Comparison of ENCODE assay signal across 8 cellular contexts in the genomic region with DNA sequence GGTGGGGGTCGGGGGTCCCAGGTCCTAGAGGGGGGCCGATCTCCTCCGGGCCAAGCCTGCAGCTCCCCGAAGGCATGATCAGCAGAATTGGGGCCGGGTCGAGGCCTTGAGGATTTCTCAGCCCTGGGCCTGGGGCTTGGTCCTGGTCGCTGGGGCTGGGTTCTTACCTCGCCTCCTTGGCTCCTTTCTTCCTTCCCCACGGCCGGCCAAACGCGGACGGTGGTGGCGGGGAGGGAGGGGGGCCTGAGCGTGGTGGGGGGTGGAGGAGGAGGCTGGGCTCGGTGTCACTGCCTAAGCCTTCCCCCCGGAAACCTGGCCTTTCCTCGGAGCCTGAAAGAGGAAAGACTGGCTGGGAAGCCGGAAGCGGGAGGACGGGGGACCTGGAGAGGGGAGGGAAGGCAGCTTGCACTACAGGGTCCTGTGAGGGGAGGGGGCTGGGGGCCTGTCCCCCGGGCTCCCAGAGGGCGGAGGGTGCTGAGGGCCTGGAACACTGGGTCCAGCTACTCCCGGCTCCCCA. TPM values are rescaled to one million over a fixed set of nuclear protein-coding genes. Genes with fewer than 3 reads are reported as not detected.
DNase-seq lines count a peak whose midpoint lies in the region; ATAC-seq and TF ChIP-seq lines count a peak whose summit lies in the region.

A gene with protein sequence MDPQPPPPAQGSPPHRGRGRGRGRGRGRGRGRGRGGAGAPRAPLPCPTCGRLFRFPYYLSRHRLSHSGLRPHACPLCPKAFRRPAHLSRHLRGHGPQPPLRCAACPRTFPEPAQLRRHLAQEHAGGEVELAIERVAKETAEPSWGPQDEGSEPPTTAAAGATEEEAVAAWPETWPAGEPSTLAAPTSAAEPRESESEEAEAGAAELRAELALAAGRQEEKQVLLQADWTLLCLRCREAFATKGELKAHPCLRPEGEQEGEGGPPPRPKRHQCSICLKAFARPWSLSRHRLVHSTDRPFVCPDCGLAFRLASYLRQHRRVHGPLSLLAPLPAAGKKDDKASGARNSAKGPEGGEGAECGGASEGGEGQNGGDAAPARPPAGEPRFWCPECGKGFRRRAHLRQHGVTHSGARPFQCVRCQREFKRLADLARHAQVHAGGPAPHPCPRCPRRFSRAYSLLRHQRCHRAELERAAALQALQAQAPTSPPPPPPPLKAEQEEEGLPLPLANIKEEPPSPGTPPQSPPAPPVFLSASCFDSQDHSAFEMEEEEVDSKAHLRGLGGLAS (minus strand): TSS at position 221 of the 517 bp plus-strand sequence. CDS start 1,209 bp downstream, outside the sequence.

- peak within 1 kb of the TSS; percentile 88 for H3K27ac ChIP-seq in HUES6 (ENCODE audit: low read depth, low read length)

- H3K9ac ChIP-seq in HUES6 (ENCODE audit: low read length) (peak within 1 kb of the TSS; percentile 79), NT2/D1 (ENCODE audit: insufficient read length, low read depth) (peak within 1 kb of the TSS; percentile 82)

- no peak for ATAC-seq in HG02970 (IDR thresholded peaks at IDR 0.05; ENCODE audit: low FRiP score, unreplicated experiment)

- 0 out of 2 replicates have a peak, but pooled peaks cover 2% of the 10 kb centered on the region for H3K4me1 ChIP-seq in HUES6 (ENCODE audit: control insufficient read depth, insufficient read depth, low read length)
- no peaks in the 10 kb centered on the region for H3K4me1 ChIP-seq in NT2/D1 (ENCODE audit: insufficient read depth, insufficient read length)
- peaks cover 15% of the 10 kb centered on the region for H3K4me1 ChIP-seq in mononuclear cell (ENCODE audit: insufficient read depth, low read length)

- H3K4me3 ChIP-seq in HUES6 (ENCODE audit: low read depth, low read length) (peak within 1 kb of the TSS; percentile 90), NT2/D1 (ENCODE audit: insufficient read length, low read depth) (peak within 1 kb of the TSS; percentile 72), epithelial cell of esophagus (ENCODE audit: low read length) (peak within 1 kb of the TSS; percentile 90), mononuclear cell (ENCODE audit: low read length) (peak within 1 kb of the TSS; percentile 43)

- H3K36me3 ChIP-seq in HUES6 (ENCODE audit: control insufficient read depth, insufficient read depth, low read length) (peaks cover 16% of the 10 kb centered on the region), NT2/D1 (ENCODE audit: insufficient read depth, insufficient read length, low read length) (peaks cover 24% of the 10 kb centered on the region)

- H3K27me3 ChIP-seq in HUES6 (ENCODE audit: control insufficient read depth, insufficient read depth, low read length) (no peaks in the 10 kb centered on the region), NT2/D1 (ENCODE audit: insufficient read depth, insufficient read length) (no peaks in the 10 kb centered on the region), mononuclear cell (ENCODE audit: insufficient read depth, low read length) (no peaks in the 10 kb centered on the region)

- DNase-seq in DMS79 treated with DMSO at 0.1 percent for 48 hours (lab: John Stamatoyannopoulos, UW) (peak; percentile 88), NT2/D1 (ENCODE audit: low read depth, low spot score) (peak; percentile 77), epithelial cell of esophagus (ENCODE audit: low read depth) (peak; percentile 88)
- peak; percentile 89 for DNase-seq in activated CD8-positive, alpha-beta memory T cell treated with anti-CD3 and anti-CD28 coated beads, Interleukin-2, amount 50 U/mL, for 48 hours
- DNase-seq in stimulated activated CD8-positive, alpha-beta memory T cell treated with anti-CD3 and anti-CD28 coated beads, Interleukin-15, amount 100 ng/mL, for 4 hours (ENCODE audit: low read depth in 2 of 2), result peak; percentile 48 to 53

- no peaks in the 10 kb centered on the region for H3K9me3 ChIP-seq in HUES6 (ENCODE audit: control insufficient read depth, insufficient read depth, low read depth, low read length)
- no peaks in the 10 kb centered on the region for H3K9me3 ChIP-seq in NT2/D1 (ENCODE audit: insufficient read depth, low read length)
- H3K9me3 ChIP-seq in mononuclear cell (ENCODE audit: low read depth, low read length), result no peaks in the 10 kb centered on the region

- no peak for TF ChIP-seq CTCF in epithelial cell of esophagus (IDR thresholded peaks at IDR 0.05; ENCODE audit: insufficient read depth, low read depth, low read length, missing control alignments)

RNA-seq across cellular contexts. Expression of the gene that starts here (rescaled TPM):
- total RNA-seq in mononuclear cell, result 2.7 TPM
